ENCODE assay signal across 26 cellular contexts in genomic region chr10:23630880-23631279, GRCh38.
DNase-seq lines count a peak whose midpoint lies in the region; ATAC-seq and TF ChIP-seq lines count a peak whose summit lies in the region.
"Had no signal": no experiment of that assay in that cellular context is flagged by ENCODE, and none has a peak within 500 bp of the region (broad histone marks: within the 10 kb centered on the region; RNA-seq: fewer than 3 reads in every experiment).

No MANE protein-coding gene starts in this region.

- H3K27ac ChIP-seq in mesodermal cell (ENCODE audit: low read depth, low read length, severe bottlenecking), result peak overlapping the region; percentile 47
- H3K27ac ChIP-seq in lower lobe of right lung, result no peak overlapping the region
- H3K27ac ChIP-seq: gastroesophageal sphincter, thyroid gland had no signal

- H3K4me1 ChIP-seq in mesodermal cell (ENCODE audit: control insufficient read depth, insufficient read depth, low read length, poor library complexity, severe bottlenecking), result peaks cover 5% of the 10 kb centered on the region
- H3K4me1 ChIP-seq in lower lobe of right lung, result no peaks in the 10 kb centered on the region
- H3K4me1 ChIP-seq in Caco-2, result no peaks in the 10 kb centered on the region
- H3K4me1 ChIP-seq: gastroesophageal sphincter, thyroid gland had no signal

- POLR2A ChIA-PET in Caco-2 (lab: Charles Lee), result no interaction called here

- H3K27ac Mint-ChIP-seq in Caco-2 (ENCODE audit: unreplicated experiment), result no peak overlapping the region
- H3K27ac Mint-ChIP-seq: activated CD4-positive, alpha-beta memory T cell treated with anti-CD3 and anti-CD28 coated beads, Interleukin-2, amount 10 ng/mL, durations not matched to agents 7 days and 5 days; activated naive CD4-positive, alpha-beta T cell treated with anti-CD3 and anti-CD28 coated beads for 36 hours; brain; CD4-positive, alpha-beta T cell; T-helper 1 cell treated with Interleukin-12 subunit alpha and Interleukin-12 subunit beta and Interleukin-4 antibody, amounts not matched to agents 30 μg/mL and 1 μg/mL, for 36 hours had no signal

- H3K4me3 ChIP-seq in epithelial cell of proximal tubule (ENCODE audit: low read depth, low read length), result peak overlapping the region; percentile 8
- no peak overlapping the region for H3K4me3 ChIP-seq in mesodermal cell (ENCODE audit: extremely low read depth, insufficient read depth, low read length, poor library complexity, severe bottlenecking)
- H3K4me3 ChIP-seq in lower lobe of right lung, result no peak overlapping the region
- no peak overlapping the region for H3K4me3 ChIP-seq in Caco-2 (ENCODE audit: low read depth, low read length)
- H3K4me3 ChIP-seq: gastroesophageal sphincter, thyroid gland had no signal

- ATAC-seq in lower lobe of right lung, result no peak
- ATAC-seq: activated CD4-positive, CD25-positive, alpha-beta regulatory T cell treated with anti-CD3 and anti-CD28 coated beads, Interleukin-2, amount 50 U/mL, for 24 hours; gastroesophageal sphincter; left colon; sciatic nerve had no signal

- no peaks in the 10 kb centered on the region for H3K36me3 Mint-ChIP-seq in Caco-2 (ENCODE audit: insufficient read depth, unreplicated experiment)
- H3K36me3 Mint-ChIP-seq: brain had no signal

- no peaks in the 10 kb centered on the region for H3K4me1 Mint-ChIP-seq in Caco-2 (ENCODE audit: low read depth, unreplicated experiment)
- H3K4me1 Mint-ChIP-seq: activated CD4-positive, alpha-beta memory T cell treated with anti-CD3 and anti-CD28 coated beads, Interleukin-2, amount 10 ng/mL, durations not matched to agents 7 days and 5 days; brain had no signal

- no peak overlapping the region for H3K4me3 Mint-ChIP-seq in Caco-2 (ENCODE audit: unreplicated experiment)
- H3K4me3 Mint-ChIP-seq: activated CD4-positive, alpha-beta memory T cell treated with anti-CD3 and anti-CD28 coated beads, Interleukin-2, amount 10 ng/mL, durations not matched to agents 7 days and 5 days; activated naive CD4-positive, alpha-beta T cell treated with anti-CD3 and anti-CD28 coated beads for 36 hours; brain; CD4-positive, alpha-beta T cell; T-helper 1 cell treated with Interleukin-12 subunit alpha and Interleukin-12 subunit beta and Interleukin-4 antibody, amounts not matched to agents 30 μg/mL and 1 μg/mL, for 36 hours had no signal

- H3K27me3 Mint-ChIP-seq in Caco-2 (ENCODE audit: insufficient read depth, unreplicated experiment), result peaks cover 5% of the 10 kb centered on the region
- H3K27me3 Mint-ChIP-seq: activated CD4-positive, alpha-beta memory T cell treated with anti-CD3 and anti-CD28 coated beads, Interleukin-2, amount 10 ng/mL, durations not matched to agents 7 days and 5 days had no signal

- peak; percentile 5 for DNase-seq in NCI-H226
- DNase-seq in epithelial cell of proximal tubule (ENCODE audit: low read depth), result peak; percentile 87
- DNase-seq in lower lobe of right lung, result no peak
- DNase-seq in activated CD8-positive, alpha-beta memory T cell treated with anti-CD3 and anti-CD28 coated beads, Interleukin-2, amount 50 U/mL, for 48 hours, result no peak
- no peak for DNase-seq in Caco-2
- no peak for DNase-seq in NCI-H146 treated with DMSO at 0.1 percent for 48 hours (lab: John Stamatoyannopoulos, UW; ENCODE audit: unreplicated experiment)
- DNase-seq: activated CD4-positive, alpha-beta memory T cell treated with anti-CD3 and anti-CD28 coated beads, Interleukin-2, amount 10 ng/mL, durations not matched to agents 7 days and 5 days; activated naive CD4-positive, alpha-beta T cell treated with anti-CD3 and anti-CD28 coated beads for 36 hours; AML-193; CD4-positive, alpha-beta T cell; dermis blood vessel endothelial cell; left colon; NCI-H1048; NCI-H1694; NCI-H446 treated with DMSO at 0.1 percent for 48 hours; posterior cingulate gyrus; RPMI8226; stimulated activated CD4-positive, alpha-beta T cell treated with anti-CD3 and anti-CD28 coated beads, Interleukin-12 subunit alpha, Interleukin-12 subunit beta, amount 100 ng/mL, for 4 hours; stimulated activated CD4-positive, alpha-beta T cell treated with anti-CD3 and anti-CD28 coated beads, Interleukin-4, amount 100 ng/mL, for 24 hours; thyroid gland had no signal

- no TSS peak for BruUV-seq in Caco-2 (replicated peaks; lab: Mats Ljungman, UMichigan)

- intact Hi-C loops in lower lobe of right lung (cut with DNase I), result no loop called here
- intact Hi-C loops in Caco-2 (cut with micrococcal nuclease; ENCODE audit: unreplicated experiment), result no loop called here

- no peak for TF ChIP-seq CTCF in epithelial cell of proximal tubule (conservative IDR thresholded peaks at IDR 0.05; ENCODE audit: low read depth, low read length)
- TF ChIP-seq CTCF in lower lobe of right lung (IDR thresholded peaks at IDR 0.05), result no peak
- no peak for TF ChIP-seq CTCF in Caco-2 (IDR thresholded peaks at IDR 0.05; ENCODE audit: insufficient read depth in 1 of 2, low read depth in 1 of 2, low read length in 1 of 2, severe bottlenecking in 1 of 2, unreplicated experiment in 1 of 2)

- 79 to 80% methylated on average over 1 to 2 of the region's 3 CpGs for WGBS in mesodermal cell (ENCODE audit: insufficient coverage in 2 of 2), 2 experiments

- H3K27me3 ChIP-seq in lower lobe of right lung (ENCODE audit: low read depth) (no peaks in the 10 kb centered on the region), Caco-2 (replicated peaks; ENCODE audit: control insufficient read depth, insufficient read depth, low read length) (no peaks in the 10 kb centered on the region)
- H3K27me3 ChIP-seq: gastroesophageal sphincter, thyroid gland had no signal

- CTCF ChIA-PET in Caco-2 (lab: Charles Lee), result no interaction called here

- H3K36me3 ChIP-seq in mesodermal cell (ENCODE audit: control insufficient read depth, insufficient read depth, low read length) (no peaks in the 10 kb centered on the region), lower lobe of right lung (no peaks in the 10 kb centered on the region), Caco-2 (ENCODE audit: control insufficient read depth, insufficient read depth, low read length) (no peaks in the 10 kb centered on the region)
- H3K36me3 ChIP-seq: gastroesophageal sphincter, thyroid gland had no signal

- no peaks in the 10 kb centered on the region for H3K9me3 Mint-ChIP-seq in Caco-2 (ENCODE audit: unreplicated experiment)

- H3K9me3 ChIP-seq in mesodermal cell (ENCODE audit: control insufficient read depth, low read length) (no peaks in the 10 kb centered on the region), lower lobe of right lung (peaks cover 13% of the 10 kb centered on the region), Caco-2 (no peaks in the 10 kb centered on the region)
- H3K9me3 ChIP-seq: thyroid gland had no signal

Comparison
In these comparisons a context has a peak if more than half of its experiments do, and no peak if none do; other contexts are left out.
1. DNase-seq: peak in NCI-H226 (single experiment) and epithelial cell of proximal tubule (single experiment); none in lower lobe of right lung (single experiment), activated CD8-positive, alpha-beta memory T cell treated with anti-CD3 and anti-CD28 coated beads, Interleukin-2, amount 50 U/mL, for 48 hours (single experiment), Caco-2 (0 of 2) and NCI-H146 treated with DMSO at 0.1 percent for 48 hours (single experiment).